In the genomic region with DNA sequence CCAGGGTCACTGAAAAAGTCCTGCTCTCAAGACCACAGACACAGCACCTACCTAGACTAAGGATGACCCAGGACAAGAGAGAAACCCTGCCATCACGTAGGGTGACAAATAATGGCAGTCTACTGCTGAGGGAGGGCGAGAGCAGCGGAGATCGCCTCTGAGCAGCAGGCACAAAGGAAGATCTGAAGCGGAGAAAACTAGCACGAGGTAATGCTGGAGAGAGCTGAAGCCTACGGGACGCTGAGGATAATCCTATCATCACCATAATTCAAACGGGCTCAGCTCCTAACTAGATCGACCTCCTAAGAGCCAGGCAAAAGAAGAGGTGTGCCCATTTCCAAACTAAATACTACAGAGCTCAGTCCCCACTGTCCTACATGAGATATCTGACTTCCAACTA, we compare ENCODE assay signal across 17 cellular contexts.
"Had no signal": no experiment of that assay in that cellular context is flagged by ENCODE, and none has a peak within 500 bp of the region (broad histone marks: within the 10 kb centered on the region; RNA-seq: fewer than 3 reads in every experiment).

No MANE protein-coding gene starts in this region.

- H3K27me3 Mint-ChIP-seq: activated CD4-positive, alpha-beta T cell treated with anti-CD3 and anti-CD28 coated beads, Interleukin-2, amount 10 ng/mL, durations not matched to agents 7 days and 5 days; activated T-cell treated with anti-CD3 and anti-CD28 coated beads, Interleukin-2, amount 50 U/mL, for 24 hours; naive thymus-derived CD8-positive, alpha-beta T cell; T-cell had no signal

- H3K9me3 Mint-ChIP-seq: activated CD4-positive, alpha-beta T cell treated with anti-CD3 and anti-CD28 coated beads, Interleukin-2, amount 10 ng/mL, durations not matched to agents 7 days and 5 days; activated naive CD4-positive, alpha-beta T cell treated with anti-CD3 and anti-CD28 coated beads for 36 hours; activated T-cell treated with anti-CD3 and anti-CD28 coated beads, Interleukin-2, amount 50 U/mL, for 24 hours; naive thymus-derived CD8-positive, alpha-beta T cell; T-cell had no signal

- H3K27ac ChIP-seq: epithelial cell of prostate, foreskin keratinocyte, lower lobe of right lung, suprapubic skin had no signal

- H3K4me3 Mint-ChIP-seq: activated CD4-positive, alpha-beta T cell treated with anti-CD3 and anti-CD28 coated beads, Interleukin-2, amount 10 ng/mL, durations not matched to agents 7 days and 5 days; activated CD8-positive, alpha-beta T cell treated with anti-CD3 and anti-CD28 coated beads, Interleukin-2, amount 10 ng/mL, durations not matched to agents 7 days and 5 days; activated naive CD4-positive, alpha-beta T cell treated with anti-CD3 and anti-CD28 coated beads for 36 hours; activated T-cell treated with anti-CD3 and anti-CD28 coated beads, Interleukin-2, amount 50 U/mL, for 24 hours; T-cell had no signal

- H3K4me3 ChIP-seq: lower lobe of right lung, suprapubic skin had no signal

- H3K4me1 ChIP-seq: foreskin keratinocyte, lower lobe of right lung, suprapubic skin had no signal

- H3K27ac Mint-ChIP-seq: activated CD4-positive, alpha-beta T cell treated with anti-CD3 and anti-CD28 coated beads, Interleukin-2, amount 10 ng/mL, durations not matched to agents 7 days and 5 days; activated CD8-positive, alpha-beta T cell treated with anti-CD3 and anti-CD28 coated beads, Interleukin-2, amount 10 ng/mL, durations not matched to agents 7 days and 5 days; activated naive CD4-positive, alpha-beta T cell treated with anti-CD3 and anti-CD28 coated beads for 36 hours; activated T-cell treated with anti-CD3 and anti-CD28 coated beads, Interleukin-2, amount 50 U/mL, for 24 hours; naive thymus-derived CD8-positive, alpha-beta T cell; T-cell had no signal

- H3K4me1 Mint-ChIP-seq: activated CD4-positive, alpha-beta T cell treated with anti-CD3 and anti-CD28 coated beads, Interleukin-2, amount 10 ng/mL, durations not matched to agents 7 days and 5 days had no signal

- DNase-seq: activated CD4-positive, alpha-beta T cell treated with anti-CD3 and anti-CD28 coated beads, Interleukin-2, amount 10 ng/mL, durations not matched to agents 7 days and 5 days; activated CD8-positive, alpha-beta T cell treated with anti-CD3 and anti-CD28 coated beads, Interleukin-2, amount 10 ng/mL, durations not matched to agents 7 days and 5 days; activated naive CD4-positive, alpha-beta T cell treated with anti-CD3 and anti-CD28 coated beads for 36 hours; activated T-cell treated with anti-CD3 and anti-CD28 coated beads, Interleukin-2, amount 50 U/mL, for 24 hours; anterior cingulate cortex; foreskin keratinocyte; lower lobe of right lung; naive thymus-derived CD8-positive, alpha-beta T cell; occipital lobe; stimulated activated CD4-positive, alpha-beta T cell treated with anti-CD3 and anti-CD28 coated beads, Interleukin-1b, Interleukin-23, amount 100 ng/mL, for 48 hours; stimulated activated CD8-positive, alpha-beta memory T cell treated with anti-CD3 and anti-CD28 coated beads, Interleukin-4, amount 100 ng/mL, for 48 hours; stimulated activated naive CD8-positive, alpha-beta T cell treated with anti-CD3 and anti-CD28 coated beads, Interleukin-15, Interleukin-2, amounts not matched to agents 100 U/mL and 50 U/mL, for 24 hours; T-cell; T-helper 9 cell had no signal

- H3K9me3 ChIP-seq: lower lobe of right lung, suprapubic skin had no signal

- ATAC-seq: activated CD4-positive, CD25-positive, alpha-beta regulatory T cell treated with anti-CD3 and anti-CD28 coated beads, Interleukin-2, amount 50 U/mL, for 24 hours; activated CD8-positive, alpha-beta T cell treated with anti-CD3 and anti-CD28 coated beads, Interleukin-2, amount 10 ng/mL, durations not matched to agents 7 days and 5 days; foreskin keratinocyte; lower lobe of right lung; naive thymus-derived CD8-positive, alpha-beta T cell; stimulated activated naive CD8-positive, alpha-beta T cell treated with anti-CD3 and anti-CD28 coated beads, Interleukin-15, Interleukin-2, amounts not matched to agents 100 U/mL and 50 U/mL, for 24 hours; T-cell had no signal

- H3K27me3 ChIP-seq: foreskin keratinocyte, suprapubic skin had no signal
